7 cellular contexts compared by ENCODE assay signal in genomic region chr1:248547383-248547782, GRCh38. TPM values are rescaled to one million over a fixed set of nuclear protein-coding genes. Genes with fewer than 3 reads are reported as not detected.
"Had no signal": no experiment of that assay in that cellular context is flagged by ENCODE, and none has a peak within 500 bp of the region (broad histone marks: within the 10 kb centered on the region; RNA-seq: fewer than 3 reads in every experiment).

No MANE protein-coding gene starts in this region.

RNA-seq across cellular contexts. Expression of gene OR2T29, which starts 15.2 kb away (rescaled TPM):
- total RNA-seq: GM23248, GM23338, H1, H4, H7, H9, HFFc6 had no signal
- polyA plus RNA-seq: GM23248, GM23338, H1 had no signal

RNA-seq across cellular contexts. Expression of gene OR2T34, which starts 27.2 kb away (rescaled TPM):
- total RNA-seq: GM23248, GM23338, H1, H4, H7, H9, HFFc6 had no signal
- polyA plus RNA-seq: GM23248, GM23338, H1 had no signal

RNA-seq across cellular contexts. Expression of gene OR2G6, which starts 39.5 kb away (rescaled TPM):
- total RNA-seq: GM23248, GM23338, H1, H4, H7, H9, HFFc6 had no signal
- polyA plus RNA-seq: GM23248, GM23338, H1 had no signal

RNA-seq across cellular contexts. Expression of gene OR2T10, which starts 50.1 kb away (rescaled TPM):
- total RNA-seq: GM23248, GM23338, H1, H4, H7, H9, HFFc6 had no signal
- polyA plus RNA-seq: GM23248, GM23338, H1 had no signal

RNA-seq across cellular contexts. Expression of gene OR2T5, which starts 59.0 kb away (rescaled TPM):
- total RNA-seq: GM23248, GM23338, H1, H4, H7, H9, HFFc6 had no signal
- polyA plus RNA-seq: GM23248, GM23338, H1 had no signal
